In the genomic region with DNA sequence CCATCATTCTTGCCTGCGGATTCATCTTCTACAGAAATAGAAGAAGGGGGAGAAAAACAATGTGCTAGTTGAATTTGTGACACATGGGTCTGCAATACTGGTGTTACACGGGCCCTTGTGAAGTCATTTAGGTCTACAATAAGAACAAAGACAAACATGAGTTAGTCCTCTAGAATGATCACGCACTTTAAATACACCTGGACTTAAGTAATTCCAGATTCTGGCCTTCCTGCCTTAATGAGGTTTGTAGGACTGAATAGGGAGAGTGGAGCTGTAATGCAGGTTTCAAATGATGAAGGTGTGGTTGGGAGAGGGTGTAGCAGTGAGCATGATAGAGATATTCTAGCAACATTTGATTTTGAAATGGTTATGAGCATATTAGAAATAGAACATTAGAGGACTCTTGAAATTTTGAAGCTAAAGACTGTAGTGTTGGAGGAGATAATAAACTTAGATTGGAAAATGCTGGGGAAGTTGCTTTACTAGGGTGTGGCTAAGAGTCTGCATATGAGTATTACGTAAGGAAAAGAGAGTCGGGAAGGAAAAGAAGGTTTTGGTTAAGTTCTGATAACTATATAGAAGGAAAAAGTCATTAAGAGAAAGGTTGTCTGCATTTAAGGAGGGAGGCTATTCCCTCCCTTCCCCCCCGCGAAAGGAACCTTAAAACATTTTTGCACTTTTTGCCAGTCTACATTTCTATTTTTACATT, we compare ENCODE assay signal across 8 cellular contexts. TPM values are rescaled to one million over a fixed set of nuclear protein-coding genes. Genes with fewer than 3 reads are reported as not detected.
A peak's percentile ranks its signal among the peaks of the same experiment; 100 is the strongest.
DNase-seq lines count a peak whose midpoint lies in the region; ATAC-seq and TF ChIP-seq lines count a peak whose summit lies in the region.

No MANE protein-coding gene starts in this region.

- H4K20me1 ChIP-seq in BLaER1, result peaks cover 50% of the 10 kb centered on the region

- peaks cover 56% of the 10 kb centered on the region for H3K36me3 Mint-ChIP-seq in activated naive CD8-positive, alpha-beta T cell treated with anti-CD3 and anti-CD28 coated beads, Interleukin-2, amount 50 U/mL, for 24 hours (ENCODE audit: low read depth)

- no peaks in the 10 kb centered on the region for H3K27me3 Mint-ChIP-seq in activated naive CD8-positive, alpha-beta T cell treated with anti-CD3 and anti-CD28 coated beads, Interleukin-2, amount 50 U/mL, for 24 hours

- H3K4me3 ChIP-seq in BLaER1 (peak overlapping the region; percentile 91), HUES64 (ENCODE audit: low read length) (peak overlapping the region; percentile 79), transverse colon (peak overlapping the region; percentile 57 to 91 (median 63))

- intact Hi-C loops in transverse colon (cut with DNase I; ENCODE audit: low total_unique reads), result loop anchor here (5.0 kb wide), 1 partner anchor 215 kb away; a partner anchor contains a TSS

- no peaks in the 10 kb centered on the region for H3K9me3 Mint-ChIP-seq in activated naive CD8-positive, alpha-beta T cell treated with anti-CD3 and anti-CD28 coated beads, Interleukin-2, amount 50 U/mL, for 24 hours

- H3K27me3 ChIP-seq in BLaER1 (no peaks in the 10 kb centered on the region), HUES64 (ENCODE audit: insufficient read depth, low read length) (no peaks in the 10 kb centered on the region), layer of hippocampus (ENCODE audit: control insufficient read depth, insufficient read depth, low read length) (no peaks in the 10 kb centered on the region), transverse colon (no peaks in the 10 kb centered on the region)

- H3K4me1 ChIP-seq in BLaER1, result peaks cover 37% of the 10 kb centered on the region
- peaks cover 11% of the 10 kb centered on the region; the same call in 1 of the 2 replicates for H3K4me1 ChIP-seq in HUES64 (ENCODE audit: insufficient read depth, low read length)
- H3K4me1 ChIP-seq in transverse colon, result peaks cover 20 to 38% (median 27%) of the 10 kb centered on the region in 4 donors

- H3K9ac ChIP-seq in BLaER1 (peak overlapping the region; percentile 86), HUES64 (ENCODE audit: low read depth, low read length) (peak overlapping the region; percentile 85)

- no peak for ATAC-seq in activated naive CD8-positive, alpha-beta T cell treated with anti-CD3 and anti-CD28 coated beads, Interleukin-2, amount 50 U/mL, for 24 hours

- in situ Hi-C loops in transverse colon (cut with MboI; ENCODE audit: low pct_ligation_motif_present in 1 of 4, low pct_unique_long_range_greater_than_20kb in 1 of 4, low sequenced_read_pairs in 3 of 4), result loop anchor here in 2 of 4 donors (25.0 kb wide), 2 partner anchors 165 to 315 kb away; a partner anchor contains a TSS

- no peak for TF ChIP-seq CTCF in transverse colon (IDR thresholded peaks at IDR 0.05)

- peak overlapping the region; percentile 99 for H3K4me3 Mint-ChIP-seq in activated naive CD8-positive, alpha-beta T cell treated with anti-CD3 and anti-CD28 coated beads, Interleukin-2, amount 50 U/mL, for 24 hours

- H3K9me3 ChIP-seq in BLaER1 (no peaks in the 10 kb centered on the region), HUES64 (ENCODE audit: insufficient read depth, low read depth, low read length) (no peaks in the 10 kb centered on the region), transverse colon (no peaks in the 10 kb centered on the region)

- peaks cover 39% of the 10 kb centered on the region for H3K36me3 ChIP-seq in BLaER1
- H3K36me3 ChIP-seq in HUES64 (ENCODE audit: insufficient read depth, low read length), result peaks cover 41% of the 10 kb centered on the region
- H3K36me3 ChIP-seq in transverse colon, result peaks cover 0 to 13% (median 1%) of the 10 kb centered on the region in 4 donors

- H3K4me2 ChIP-seq in BLaER1, result peak overlapping the region; percentile 92

- DNase-seq in activated naive CD8-positive, alpha-beta T cell treated with anti-CD3 and anti-CD28 coated beads, Interleukin-2, amount 50 U/mL, for 24 hours, result no peak
- no peak for DNase-seq in transverse colon
- DNase-seq in AG20443 (ENCODE audit: low spot score), result no peak
- no peak for DNase-seq in anterior cingulate cortex (lab: John Stamatoyannopoulos, UW)
- DNase-seq in NCI-H1105 (lab: John Stamatoyannopoulos, UW), result no peak

- H3K27ac Mint-ChIP-seq in activated naive CD8-positive, alpha-beta T cell treated with anti-CD3 and anti-CD28 coated beads, Interleukin-2, amount 50 U/mL, for 24 hours, result peak overlapping the region; percentile 99

- H3K4me1 Mint-ChIP-seq in activated naive CD8-positive, alpha-beta T cell treated with anti-CD3 and anti-CD28 coated beads, Interleukin-2, amount 50 U/mL, for 24 hours, result peaks cover 61% of the 10 kb centered on the region

- whole genome bisulfite sequencing in HUES64, result 33% methylated on average over 6 of the region's 7 CpGs
- 19 to 20% methylated on average over 7 of the region's 7 CpGs for WGBS in transverse colon (ENCODE audit: low coverage in 1 of 2), 2 donors

- H3K27ac ChIP-seq in BLaER1 (peak overlapping the region; percentile 99), HUES64 (ENCODE audit: low read depth, low read length) (peak overlapping the region; percentile 97), layer of hippocampus (ENCODE audit: low read depth, low read length) (peak overlapping the region; percentile 87), transverse colon (peak overlapping the region; percentile 96 to 100 (median 98))

- TF ChIP-seq EP300 in transverse colon (IDR thresholded peaks at IDR 0.05; ENCODE audit: low read depth), result no peak

- no peak for TF ChIP-seq POLR2A in transverse colon (IDR thresholded peaks at IDR 0.05)

RNA-seq across cellular contexts. Expression of a gene that starts 0.6 kb away (rescaled TPM):
- 73.7 TPM for polyA plus RNA-seq in HUES64 (2013, experiment 1 of 2)
- 85.0 TPM for polyA plus RNA-seq in HUES64 (2013, experiment 2 of 2)
- 100 to 1,000 TPM in 1 of 4 donors, 10 to 100 TPM in 3; 20.9 to 132 (median 72.2) TPM for total RNA-seq in transverse colon

RNA-seq across cellular contexts. Expression of a gene that starts 0.9 kb away (rescaled TPM):
- 74.6 TPM for polyA plus RNA-seq in HUES64 (2013, experiment 1 of 2)
- 79.7 TPM for polyA plus RNA-seq in HUES64 (2013, experiment 2 of 2)
- total RNA-seq in transverse colon, result 100 to 1,000 TPM in 3 of 4 donors, 10 to 100 TPM in 1; 96.9 to 341 (median 275) TPM

RNA-seq across cellular contexts. Expression of a gene that starts 55.9 kb away (rescaled TPM):
- polyA plus RNA-seq in HUES64 (2013, experiment 1 of 2), result 87.0 TPM
- polyA plus RNA-seq in HUES64 (2013, experiment 2 of 2), result 76.6 TPM
- 100 to 1,000 TPM in 2 of 4 donors, 10 to 100 TPM in 2; 36.3 to 149 (median 95.1) TPM for total RNA-seq in transverse colon
